In the genomic region with DNA sequence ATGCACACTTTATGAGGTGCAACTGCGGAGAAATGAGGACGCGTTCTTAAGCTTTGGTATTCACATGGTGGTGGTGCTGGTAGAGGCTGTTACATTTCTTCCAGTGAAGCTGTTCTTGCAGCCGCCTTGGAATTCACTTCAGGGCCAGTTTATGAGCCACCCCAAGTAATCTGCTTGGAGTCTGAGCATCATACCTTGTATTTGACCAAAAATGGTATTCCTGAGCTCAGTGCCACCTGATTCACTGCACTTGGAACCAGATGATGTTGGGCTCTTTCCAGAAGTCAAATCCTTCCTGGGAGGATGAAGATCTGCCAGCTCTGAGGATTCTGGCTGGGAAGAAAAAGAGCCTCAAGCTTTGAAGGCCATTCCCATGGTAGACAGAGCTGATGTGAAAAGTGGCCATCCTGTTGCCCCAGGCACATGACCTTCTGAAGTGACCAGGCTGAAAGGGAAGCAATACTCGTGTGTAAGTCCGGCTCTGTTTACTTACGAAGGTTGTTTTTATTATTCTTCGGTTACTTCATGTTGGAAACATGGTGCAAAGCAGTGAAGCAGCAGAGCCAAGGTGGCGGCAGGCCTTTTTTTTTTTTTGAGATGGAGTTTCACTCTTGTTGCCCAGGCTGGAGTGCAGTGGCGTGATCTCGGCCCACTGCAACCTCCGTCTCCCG, we compare ENCODE assay signal across 13 cellular contexts. TPM values are rescaled to one million over a fixed set of nuclear protein-coding genes. Genes with fewer than 3 reads are reported as not detected.
A peak's percentile ranks its signal among the peaks of the same experiment; 100 is the strongest.
DNase-seq lines count a peak whose midpoint lies in the region; ATAC-seq, FAIRE-seq and TF ChIP-seq lines count a peak whose summit lies in the region.
"Had no signal": no experiment of that assay in that cellular context is flagged by ENCODE, and none has a peak within 500 bp of the region (broad histone marks: within the 10 kb centered on the region; RNA-seq: fewer than 3 reads in every experiment).

No MANE protein-coding gene starts in this region.

- no peak for FAIRE-seq in bronchial epithelial cell (lab: Jason Lieb, UNC)

- intact Hi-C loops in right cardiac atrium (cut with DNase I) (loop anchor here in 1 of 4 donors (10.0 kb wide), 1 partner anchor 88 kb away; no protein-coding TSS in a partner anchor), Right ventricle myocardium inferior (cut with DNase I) (no loop called here), aorta (cut with DNase I) (loop anchor here in 1 of 2 donors (2.0 kb wide), 1 partner anchor 60 kb away; no protein-coding TSS in a partner anchor)

- ATAC-seq in right cardiac atrium (no peak), Right ventricle myocardium inferior (no peak), aorta (ENCODE audit: low FRiP score) (peak; percentile 61)

- peaks cover 12% of the 10 kb centered on the region for H3K9me3 Mint-ChIP-seq in neural progenitor cell
- H3K9me3 Mint-ChIP-seq: activated CD4-positive, alpha-beta memory T cell treated with anti-CD3 and anti-CD28 coated beads, Interleukin-2, amount 10 ng/mL, durations not matched to agents 7 days and 5 days; activated naive CD4-positive, alpha-beta T cell treated with anti-CD3 and anti-CD28 coated beads, Interleukin-2, amount 50 U/mL, for 24 hours had no signal

- peaks cover 11% of the 10 kb centered on the region for H3K36me3 ChIP-seq in bronchial epithelial cell (ENCODE audit: control insufficient read depth, insufficient read depth, low read length)
- peaks cover 16 to 27% of the 10 kb centered on the region in 2 donors for H3K36me3 ChIP-seq in mucosa of rectum (ENCODE audit: control insufficient read depth in 2 of 2, insufficient read depth in 2 of 2, low read length in 2 of 2)
- H3K36me3 ChIP-seq in aorta (ENCODE audit: control insufficient read depth in 1 of 2, insufficient read depth in 2 of 2, low read length in 1 of 2) = peaks cover 0 to 3% of the 10 kb centered on the region in 2 donors
- peaks cover 5% of the 10 kb centered on the region for H3K36me3 ChIP-seq in neural progenitor cell

- peaks cover 22% of the 10 kb centered on the region for H4K20me1 ChIP-seq in neural progenitor cell (ENCODE audit: low read depth)

- H3K27ac ChIP-seq in right cardiac atrium (ENCODE audit: low read length) (peak overlapping the region; percentile 13), mucosa of rectum (ENCODE audit: low read depth in 2 of 2, low read length in 2 of 2) (peak overlapping the region; percentile 39 to 40), aorta (ENCODE audit: low read depth in 1 of 2, low read length in 2 of 2) (peak overlapping the region; percentile 97), neural progenitor cell (no peak overlapping the region)

- H3K27me3 Mint-ChIP-seq in neural progenitor cell (ENCODE audit: insufficient read depth, low read depth) = peaks cover 2% of the 10 kb centered on the region
- H3K27me3 Mint-ChIP-seq: activated CD4-positive, alpha-beta memory T cell treated with anti-CD3 and anti-CD28 coated beads, Interleukin-2, amount 10 ng/mL, durations not matched to agents 7 days and 5 days; activated naive CD4-positive, alpha-beta T cell treated with anti-CD3 and anti-CD28 coated beads, Interleukin-2, amount 50 U/mL, for 24 hours had no signal

- H3K9ac ChIP-seq in mucosa of rectum (ENCODE audit: low read depth in 1 of 2, low read length in 2 of 2) = no peak overlapping the region
- no peak overlapping the region for H3K9ac ChIP-seq in neural progenitor cell

- no peak overlapping the region for H3K4me2 ChIP-seq in neural progenitor cell

- peaks cover 18% of the 10 kb centered on the region for H3F3A ChIP-seq in neural progenitor cell (ENCODE audit: low read depth)

- H3K4me3 Mint-ChIP-seq in neural progenitor cell = no peak overlapping the region
- H3K4me3 Mint-ChIP-seq: activated CD4-positive, alpha-beta memory T cell treated with anti-CD3 and anti-CD28 coated beads, Interleukin-2, amount 10 ng/mL, durations not matched to agents 7 days and 5 days; activated naive CD4-positive, alpha-beta T cell treated with anti-CD3 and anti-CD28 coated beads, Interleukin-2, amount 50 U/mL, for 24 hours had no signal

- H3K4me1 Mint-ChIP-seq in neural progenitor cell = peaks cover 14% of the 10 kb centered on the region

- no peak overlapping the region for H3K4me3 ChIP-seq in right cardiac atrium (ENCODE audit: low read length)
- no peak overlapping the region for H3K4me3 ChIP-seq in bronchial epithelial cell (ENCODE audit: low read depth, low read length)
- H3K4me3 ChIP-seq in mucosa of rectum (ENCODE audit: low read length in 2 of 2) = no peak overlapping the region
- H3K4me3 ChIP-seq in aorta (ENCODE audit: low read length in 2 of 2) = no peak overlapping the region
- no peak overlapping the region for H3K4me3 ChIP-seq in neural progenitor cell

- WGBS in right cardiac atrium = 84% methylated on average over 13 of the region's 13 CpGs
- WGBS in aorta, 2 donors = 1 to 11% methylated on average over 13 of the region's 13 CpGs

- peaks cover 71% of the 10 kb centered on the region for H3K79me2 ChIP-seq in neural progenitor cell (ENCODE audit: low read depth)

- no peak for TF ChIP-seq CTCF in bronchial epithelial cell (IDR thresholded peaks at IDR 0.05; ENCODE audit: insufficient read depth, low read length, severe bottlenecking)
- TF ChIP-seq CTCF in neural progenitor cell (IDR thresholded peaks at IDR 0.05) = no peak

- H3K4me1 ChIP-seq in right cardiac atrium (ENCODE audit: control insufficient read depth, insufficient read depth, low read length) (peaks cover 16% of the 10 kb centered on the region), mucosa of rectum (ENCODE audit: control insufficient read depth in 2 of 2, insufficient read depth in 2 of 2, low read length in 2 of 2) (peaks cover 0 to 30% of the 10 kb centered on the region in 2 donors), aorta (ENCODE audit: control insufficient read depth in 1 of 2, insufficient read depth in 2 of 2, low read length in 2 of 2) (peaks cover 5% of the 10 kb centered on the region in 2 donors), neural progenitor cell (peaks cover 21% of the 10 kb centered on the region)

- no peak for DNase-seq in right cardiac atrium
- DNase-seq in Right ventricle myocardium inferior (ENCODE audit: missing footprints) = no peak
- DNase-seq in bronchial epithelial cell (ENCODE audit: low read depth) = peak; percentile 35
- DNase-seq in aorta = peak in 1 of 2 donors; percentile 54
- no peak for DNase-seq in activated CD4-positive, alpha-beta T cell treated with anti-CD3 and anti-CD28 coated beads for 48 hours
- DNase-seq in neural progenitor cell (ENCODE audit: low spot score) = no peak
- no peak for DNase-seq in SHP77 (lab: John Stamatoyannopoulos, UW)
- DNase-seq: activated CD4-positive, alpha-beta memory T cell treated with anti-CD3 and anti-CD28 coated beads, Interleukin-2, amount 10 ng/mL, durations not matched to agents 7 days and 5 days; left colon; NCI-H1048 had no signal

- H3K27ac Mint-ChIP-seq in neural progenitor cell = no peak overlapping the region
- H3K27ac Mint-ChIP-seq: activated CD4-positive, alpha-beta memory T cell treated with anti-CD3 and anti-CD28 coated beads, Interleukin-2, amount 10 ng/mL, durations not matched to agents 7 days and 5 days; activated naive CD4-positive, alpha-beta T cell treated with anti-CD3 and anti-CD28 coated beads, Interleukin-2, amount 50 U/mL, for 24 hours had no signal

- H2AFZ ChIP-seq in neural progenitor cell (replicated peaks) = no peak overlapping the region

- H3K27me3 ChIP-seq in right cardiac atrium (ENCODE audit: control insufficient read depth, insufficient read depth) = no peaks in the 10 kb centered on the region
- H3K27me3 ChIP-seq in bronchial epithelial cell (ENCODE audit: control insufficient read depth, insufficient read depth, low read length) = no peaks in the 10 kb centered on the region
- H3K27me3 ChIP-seq in mucosa of rectum (ENCODE audit: control insufficient read depth in 2 of 2, insufficient read depth in 2 of 2, low read length in 2 of 2) = no peaks in the 10 kb centered on the region
- no peaks in the 10 kb centered on the region for H3K27me3 ChIP-seq in aorta (ENCODE audit: control insufficient read depth in 1 of 2, insufficient read depth in 2 of 2, low read length in 1 of 2)
- H3K27me3 ChIP-seq in neural progenitor cell = no peaks in the 10 kb centered on the region

- H3K9me3 ChIP-seq in right cardiac atrium (ENCODE audit: control insufficient read depth, low read length) = no peaks in the 10 kb centered on the region
- H3K9me3 ChIP-seq in mucosa of rectum (ENCODE audit: control insufficient read depth in 2 of 2, low read length in 2 of 2) = no peaks in the 10 kb centered on the region
- H3K9me3 ChIP-seq in aorta (ENCODE audit: control insufficient read depth, low read length) = no peaks in the 10 kb centered on the region
- H3K9me3 ChIP-seq in neural progenitor cell (ENCODE audit: low read depth) = no peaks in the 10 kb centered on the region

- peaks cover 44% of the 10 kb centered on the region for H3K36me3 Mint-ChIP-seq in neural progenitor cell

RNA-seq across cellular contexts. Expression of a gene that starts 7.7 kb away (rescaled TPM):
- total RNA-seq in right cardiac atrium (10 to 100 TPM; 22.9 to 30.6 (median 29.5) TPM), Right ventricle myocardium inferior (20.7 TPM), bronchial epithelial cell (14.8 and 21.1 TPM in 2 replicates), aorta (10 to 100 TPM; 47.1 to 59.3 TPM), neural progenitor cell (ENCODE audit: low replicate concordance) (32.7 and 44.8 TPM in 2 replicates)
- polyA plus RNA-seq in right cardiac atrium (34.8 TPM), aorta (10 to 100 TPM; 61.1 to 86.8 TPM)

RNA-seq across cellular contexts. Expression of a gene that starts 35.6 kb away (rescaled TPM):
- total RNA-seq in right cardiac atrium (10 to 100 TPM in 3 of 4 donors, 1 to 10 TPM in 1; 7.3 to 23.5 (median 14.3) TPM), Right ventricle myocardium inferior (not detected), bronchial epithelial cell (not detected in 2 replicates), aorta (not detected), neural progenitor cell (ENCODE audit: low replicate concordance) (3.2 TPM in 1 of 2 replicates, not detected in the other)
- polyA plus RNA-seq in right cardiac atrium (19.5 TPM), aorta (not detected)
- total RNA-seq: activated CD4-positive, alpha-beta memory T cell treated with anti-CD3 and anti-CD28 coated beads, Interleukin-2, amount 10 ng/mL, durations not matched to agents 7 days and 5 days; left colon; osteocyte had no signal

RNA-seq across cellular contexts. Expression of a gene that starts 48.7 kb away (rescaled TPM):
- total RNA-seq in right cardiac atrium = 10 to 100 TPM; 11.8 to 14.0 (median 13.4) TPM
- 9.5 TPM for polyA plus RNA-seq in right cardiac atrium
- total RNA-seq in Right ventricle myocardium inferior = 6.0 TPM
- total RNA-seq in bronchial epithelial cell = 16.6 and 18.2 TPM in 2 replicates
- 10 to 100 TPM; 51.3 to 72.4 TPM for total RNA-seq in aorta
- polyA plus RNA-seq in aorta = 10 to 100 TPM; 16.7 to 31.1 TPM
- 15.4 and 47.4 TPM in 2 replicates for total RNA-seq in neural progenitor cell (ENCODE audit: low replicate concordance)
